In genomic region chr5:93048858-93049257, GRCh38 we compare ENCODE assay signal across 27 cellular contexts.
DNase-seq lines count a peak whose midpoint lies in the region; ATAC-seq, FAIRE-seq and TF ChIP-seq lines count a peak whose summit lies in the region.
"Had no signal": no experiment of that assay in that cellular context is flagged by ENCODE, and none has a peak within 500 bp of the region (broad histone marks: within the 10 kb centered on the region; RNA-seq: fewer than 3 reads in every experiment).

No MANE protein-coding gene starts in this region.

- H3K36me3 ChIP-seq in HepG2 (replicated peaks in 1 of 2; ENCODE audit: control insufficient read depth in 1 of 2, insufficient read depth in 2 of 2, low read length in 2 of 2) = no peaks in the 10 kb centered on the region
- H3K36me3 ChIP-seq in right lobe of liver = no peaks in the 10 kb centered on the region
- no peaks in the 10 kb centered on the region for H3K36me3 ChIP-seq in SK-N-MC (ENCODE audit: insufficient read depth, low read length)
- no peaks in the 10 kb centered on the region for H3K36me3 ChIP-seq in K562 (ENCODE audit: control insufficient read depth, insufficient read depth, low read length)
- H3K36me3 ChIP-seq: BE2C, BLaER1 had no signal

- intact Hi-C loops in HepG2 (cut with micrococcal nuclease; ENCODE audit: unreplicated experiment) (no loop called here), right lobe of liver (cut with DNase I) (no loop called here), K562 (cut with micrococcal nuclease) (no loop called here)

- BruUV-seq in HepG2 (replicated peaks; lab: Mats Ljungman, UMichigan) (no TSS peak), K562 (replicated peaks; lab: Mats Ljungman, UMichigan) (no TSS peak)

- no peak for ATAC-seq in HepG2
- ATAC-seq in right lobe of liver = no peak
- no peak for ATAC-seq in K562
- no peak for ATAC-seq in GM19452 (IDR thresholded peaks at IDR 0.05; ENCODE audit: unreplicated experiment)
- ATAC-seq: GM12878 had no signal

- DNase-seq in HepG2 (ENCODE audit: low spot score) = no peak
- DNase-seq in right lobe of liver = no peak
- DNase-seq in H54 (ENCODE audit: insufficient read length, low spot score) = no peak
- DNase-seq in SK-N-MC (ENCODE audit: low read depth, low spot score) = no peak
- no peak for DNase-seq in K562 (ENCODE audit: extremely low read depth in 1 of 4, low spot score in 3 of 4)
- no peak for DNase-seq in superior temporal gyrus (ENCODE audit: extremely low spot score)
- no peak for DNase-seq in NCI-H2107 (lab: John Stamatoyannopoulos, UW)
- DNase-seq: ACHN; BE2C; C1 segment of cervical spinal cord; CD4-positive, alpha-beta memory T cell; CD4-positive, CD25-positive, alpha-beta regulatory T cell; CD8-positive, alpha-beta memory T cell; COR-L47; DMS 273 treated with DMSO at 0.1 percent for 48 hours; DMS153; DMS53; DMS79; DND-41; EL; GDM1 had no signal

- no peak overlapping the region for H2AFZ ChIP-seq in HepG2 (ENCODE audit: low read length)
- no peak overlapping the region for H2AFZ ChIP-seq in K562 (ENCODE audit: low read depth, low read length)

- in situ Hi-C loops in HepG2 (cut with HindIII; ENCODE audit: extremely low pct_ligation_motif_present, low pct_unique_long_range_greater_than_20kb) (no loop called here), K562 (cut with MboI) (no loop called here)

- H3K4me1 ChIP-seq in HepG2 (ENCODE audit: insufficient read depth, low read length) = peaks cover 7% of the 10 kb centered on the region
- H3K4me1 ChIP-seq in right lobe of liver = no peaks in the 10 kb centered on the region
- no peaks in the 10 kb centered on the region for H3K4me1 ChIP-seq in K562 (replicated peaks in 1 of 2; ENCODE audit: control insufficient read depth in 2 of 2, insufficient read depth in 2 of 2, low read length in 2 of 2)
- H3K4me1 ChIP-seq: BLaER1 had no signal

- POLR2A ChIA-PET in HepG2 (lab: Yijun Ruan, JAX) = no interaction called here
- POLR2A ChIA-PET in K562 (lab: Yijun Ruan, JAX) = no interaction called here

- FAIRE-seq in HepG2 (lab: Jason Lieb, UNC) = no peak
- FAIRE-seq in H54 (lab: Jason Lieb, UNC) = peak; percentile 33
- FAIRE-seq in K562 (lab: Jason Lieb, UNC) = no peak
- FAIRE-seq: GM12878, GM12892, GM18507 had no signal

- H4K20me1 ChIP-seq in HepG2 (ENCODE audit: insufficient read depth, low read length) = no peaks in the 10 kb centered on the region
- H4K20me1 ChIP-seq in K562 (replicated peaks; ENCODE audit: control insufficient read depth, insufficient read depth, low read length) = no peaks in the 10 kb centered on the region
- H4K20me1 ChIP-seq: BLaER1 had no signal

- H3K9ac ChIP-seq in HepG2 (ENCODE audit: insufficient read depth, low read depth, low read length) (no peak overlapping the region), SK-N-MC (ENCODE audit: insufficient read length) (no peak overlapping the region), K562 (ENCODE audit: insufficient read depth in 1 of 2, low read depth in 2 of 2, low read length in 2 of 2) (no peak overlapping the region)
- H3K9ac ChIP-seq: BLaER1 had no signal

- TF ChIP-seq EP300 in HepG2 (IDR thresholded peaks at IDR 0.05; ENCODE audit: low read depth in 2 of 2, low read length in 2 of 2) (no peak), HepG2 (CRISPR knock-in tag; IDR thresholded peaks at IDR 0.05; ENCODE audit: borderline replicate concordance) (no peak), K562 (IDR thresholded peaks at IDR 0.05; ENCODE audit: low read length) (no peak)

- H3K9me3 ChIP-seq in HepG2 (ENCODE audit: low read length) = no peaks in the 10 kb centered on the region
- H3K9me3 ChIP-seq in right lobe of liver = no peaks in the 10 kb centered on the region
- no peaks in the 10 kb centered on the region for H3K9me3 ChIP-seq in SK-N-MC (ENCODE audit: low read depth, low read length)
- no peaks in the 10 kb centered on the region for H3K9me3 ChIP-seq in K562 (replicated peaks; ENCODE audit: control insufficient read depth, insufficient read depth, low read depth, low read length)
- H3K9me3 ChIP-seq: BE2C, BLaER1 had no signal

- H3K27ac ChIP-seq in HepG2 (ENCODE audit: extremely low read length, insufficient read depth, low read length) (no peak overlapping the region), right lobe of liver (no peak overlapping the region), SK-N-MC (peak overlapping the region; percentile 38; the same call in 1 of the 2 replicates), K562 (ENCODE audit: extremely low read depth, low read depth, low read length) (no peak overlapping the region)
- H3K27ac ChIP-seq: 22Rv1, BLaER1 had no signal

- no peaks in the 10 kb centered on the region for H3K9me1 ChIP-seq in K562 (ENCODE audit: control insufficient read depth, insufficient read depth, low read length)

- no peaks in the 10 kb centered on the region for H3K27me3 ChIP-seq in HepG2 (ENCODE audit: control insufficient read depth in 1 of 2, insufficient read depth in 2 of 2, low read length in 2 of 2)
- H3K27me3 ChIP-seq in right lobe of liver = no peaks in the 10 kb centered on the region
- no peaks in the 10 kb centered on the region for H3K27me3 ChIP-seq in K562 (ENCODE audit: control insufficient read depth in 2 of 2, insufficient read depth in 2 of 2, low read length in 2 of 2)
- H3K27me3 ChIP-seq: BE2C, BLaER1 had no signal

- TF ChIP-seq CTCF in HepG2 (CRISPR knock-in tag; IDR thresholded peaks at IDR 0.05) = no peak
- TF ChIP-seq CTCF in right lobe of liver (IDR thresholded peaks at IDR 0.05) = no peak
- TF ChIP-seq CTCF in K562 (IDR thresholded peaks at IDR 0.05 in 2 of 3, conservative IDR thresholded peaks at IDR 0.05 in 1 of 3; ENCODE audit: insufficient read depth in 2 of 3, low read depth in 1 of 3, low read length in 3 of 3) = no peak

- H3K4me2 ChIP-seq in HepG2 (ENCODE audit: low read depth, low read length) (no peak overlapping the region), K562 (ENCODE audit: insufficient read depth, low read length) (no peak overlapping the region)
- H3K4me2 ChIP-seq: BLaER1 had no signal

- no peak for TF ChIP-seq RAD21 in HepG2 (CRISPR knock-in tag; IDR thresholded peaks at IDR 0.05)
- TF ChIP-seq RAD21 in K562 (CRISPR knock-in tag; conservative IDR thresholded peaks at IDR 0.05 in 1 of 2, IDR thresholded peaks at IDR 0.05 in 1 of 2) = no peak

- CTCF ChIA-PET in HepG2 (lab: Yijun Ruan, JAX; ENCODE audit: low intra/inter-chr PET ratio, low total read pairs) = no interaction called here
- CTCF ChIA-PET in K562 (lab: Yijun Ruan, JAX; ENCODE audit: low intra/inter-chr PET ratio) = no interaction called here

- H3K79me2 ChIP-seq in HepG2 (ENCODE audit: insufficient read depth, low read length) (no peaks in the 10 kb centered on the region), K562 (ENCODE audit: control insufficient read depth, insufficient read depth, low read length) (no peaks in the 10 kb centered on the region)

- 95% methylated on average over 2 of the region's 2 CpGs for WGBS in HepG2 (ENCODE audit: low lambda C conversion rate)
- WGBS in right lobe of liver (ENCODE audit: insufficient coverage, low coverage, low lambda C conversion rate, missing lambda C conversion rate) = 72% methylated on average over 2 of the region's 2 CpGs
- 0% methylated on average over 2 of the region's 2 CpGs for WGBS in K562 (ENCODE audit: insufficient coverage, low coverage, missing lambda C conversion rate)

- H3K4me3 ChIP-seq in HepG2 (replicated peaks in 1 of 3; ENCODE audit: insufficient read depth in 1 of 3, low read depth in 2 of 3, low read length in 3 of 3) (no peak overlapping the region), right lobe of liver (no peak overlapping the region), SK-N-MC (no peak overlapping the region), K562 (no peak overlapping the region)
- H3K4me3 ChIP-seq: BLaER1, GM12878 had no signal

- TF ChIP-seq POLR2A in HepG2 (IDR thresholded peaks at IDR 0.05; ENCODE audit: insufficient read depth in 1 of 2, low read depth in 2 of 2, low read length in 2 of 2) = no peak
- no peak for TF ChIP-seq POLR2A in right lobe of liver (IDR thresholded peaks at IDR 0.05)
- no peak for TF ChIP-seq POLR2A in H54 (IDR thresholded peaks at IDR 0.05; ENCODE audit: low read depth, low read length)
- TF ChIP-seq POLR2A in K562 (conservative IDR thresholded peaks at IDR 0.05) = no peak

TF ChIP-seq in HepG2, 621 proteins besides CTCF, POLR2A, EP300 and RAD21:
- TF ChIP-seq MAFF (IDR thresholded peaks at IDR 0.05; ENCODE audit: low read depth, low read length) (0 out of 2 replicates have a peak, but pooled peaks have one; percentile 7), MAFK (conservative IDR thresholded peaks at IDR 0.05 in 1 of 2, IDR thresholded peaks at IDR 0.05 in 1 of 2; ENCODE audit: low read length in 2 of 2) (peak; percentile 36 to 48), PITX1 (CRISPR knock-in tag; IDR thresholded peaks at IDR 0.05) (no peak), ZFP90 (CRISPR knock-in tag; IDR thresholded peaks at IDR 0.05; ENCODE audit: borderline replicate concordance) (no peak), NFE2L2 (IDR thresholded peaks at IDR 0.05; ENCODE audit: low read length) (peak; percentile 50; the same call in 1 of the 2 replicates), TOPORS (CRISPR knock-in tag; IDR thresholded peaks at IDR 0.05) (no peak)

TF ChIP-seq in K562, 482 proteins besides CTCF, POLR2A, EP300 and RAD21 (continues in another document):
- TF ChIP-seq XRCC3 (IDR thresholded peaks at IDR 0.05) (no peak), ZNF316 (IDR thresholded peaks at IDR 0.05) (peak; percentile 52; the same call in 1 of the 2 replicates), MAFG (tag; conservative IDR thresholded peaks at IDR 0.05) (0 out of 2 replicates have a peak, but pooled peaks have one; percentile 9), ELK1 (CRISPR knock-in tag; IDR thresholded peaks at IDR 0.05) (no peak), SMAD3 (CRISPR knock-in tag; conservative IDR thresholded peaks at IDR 0.05) (no peak), GATA2 (CRISPR knock-in tag; IDR thresholded peaks at IDR 0.05) (no peak), TCF7L2 (IDR thresholded peaks at IDR 0.05; ENCODE audit: low read depth, low read length) (no peak), ZNF695 (CRISPR knock-in tag; IDR thresholded peaks at IDR 0.05) (no peak), SRSF7 (optimal IDR thresholded peaks at IDR 0.05; ENCODE audit: low read depth, low read length) (no peak), LCOR (CRISPR knock-in tag; IDR thresholded peaks at IDR 0.05) (no peak), MTA1 (IDR thresholded peaks at IDR 0.05; ENCODE audit: borderline replicate concordance) (no peak)

Comparison
In these comparisons a context has a peak if more than half of its experiments do, and no peak if none do; other contexts are left out.
1. Of the 241 proteins assayed by ChIP-seq in both HepG2 and K562: peak only in HepG2: MAFF and MAFK; only in K562: MAFG; in both: none; in neither: 238.